In the genomic region with DNA sequence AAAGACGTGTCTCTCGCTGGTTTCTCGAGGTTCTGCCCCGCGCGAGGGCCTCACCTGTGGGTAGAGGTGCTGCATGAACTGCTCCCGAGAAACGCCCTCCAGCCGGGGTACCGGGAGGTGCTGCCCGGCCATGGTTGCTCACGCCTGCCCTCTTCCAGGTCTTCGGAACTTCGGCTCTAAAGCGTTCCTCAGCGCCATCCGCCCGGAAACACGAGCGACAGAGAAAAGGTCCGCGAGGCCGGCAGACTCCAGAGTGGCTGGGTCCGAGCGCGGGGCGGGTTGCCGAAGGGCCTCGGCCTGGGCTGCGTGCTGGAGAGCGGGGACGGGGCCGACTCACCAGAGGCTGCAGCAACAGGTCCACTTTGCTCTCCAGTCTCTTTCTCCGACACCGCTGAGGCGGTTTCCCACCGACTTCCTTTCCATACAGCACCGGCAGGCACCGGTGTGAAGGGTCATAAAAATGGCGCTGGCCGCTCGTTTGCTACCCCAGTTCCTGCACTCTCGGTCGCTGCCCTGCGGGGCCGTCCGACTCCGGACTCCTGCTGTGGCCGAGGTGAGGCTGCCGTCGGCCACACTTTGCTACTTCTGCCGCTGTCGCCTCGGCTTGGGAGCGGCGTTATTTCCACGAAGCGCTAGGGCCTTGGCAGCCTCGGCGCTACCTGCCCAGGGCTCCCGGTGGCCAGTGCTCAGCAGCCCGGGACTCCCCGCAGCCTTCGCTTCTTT, we compare ENCODE assay signal across 8 cellular contexts. TPM values are rescaled to one million over a fixed set of nuclear protein-coding genes. Genes with fewer than 3 reads are reported as not detected.
DNase-seq lines count a peak whose midpoint lies in the region; ATAC-seq and TF ChIP-seq lines count a peak whose summit lies in the region.

A gene with protein sequence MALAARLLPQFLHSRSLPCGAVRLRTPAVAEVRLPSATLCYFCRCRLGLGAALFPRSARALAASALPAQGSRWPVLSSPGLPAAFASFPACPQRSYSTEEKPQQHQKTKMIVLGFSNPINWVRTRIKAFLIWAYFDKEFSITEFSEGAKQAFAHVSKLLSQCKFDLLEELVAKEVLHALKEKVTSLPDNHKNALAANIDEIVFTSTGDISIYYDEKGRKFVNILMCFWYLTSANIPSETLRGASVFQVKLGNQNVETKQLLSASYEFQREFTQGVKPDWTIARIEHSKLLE (plus strand): TSS at position 244 of the 723 bp plus-strand sequence. CDS start 217 bp downstream, at position 461.
A gene with protein sequence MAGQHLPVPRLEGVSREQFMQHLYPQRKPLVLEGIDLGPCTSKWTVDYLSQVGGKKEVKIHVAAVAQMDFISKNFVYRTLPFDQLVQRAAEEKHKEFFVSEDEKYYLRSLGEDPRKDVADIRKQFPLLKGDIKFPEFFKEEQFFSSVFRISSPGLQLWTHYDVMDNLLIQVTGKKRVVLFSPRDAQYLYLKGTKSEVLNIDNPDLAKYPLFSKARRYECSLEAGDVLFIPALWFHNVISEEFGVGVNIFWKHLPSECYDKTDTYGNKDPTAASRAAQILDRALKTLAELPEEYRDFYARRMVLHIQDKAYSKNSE (minus strand): TSS at position 153 of the 723 bp plus-strand sequence. CDS start 21 bp downstream, at position 132.

- peaks cover 0 to 41% (median 18%) of the 10 kb centered on the region in 11 experiments; a peak in 15 of 22 replicates for H4K20me1 ChIP-seq in BLaER1 treated with 17β-estradiol and CSF1 and Interleukin-3, amounts not matched to agents 10 nM and 100 nM

- H3K36me3 ChIP-seq in BLaER1 treated with 17β-estradiol and CSF1 and Interleukin-3, amounts not matched to agents 10 nM and 100 nM: peaks cover 29 to 49% (median 34%) of the 10 kb centered on the region in 11 experiments

- no peaks in the 10 kb centered on the region for H3K27me3 ChIP-seq in BLaER1 treated with 17β-estradiol and CSF1 and Interleukin-3, amounts not matched to agents 10 nM and 100 nM

- H3K4me2 ChIP-seq in BLaER1 treated with 17β-estradiol and CSF1 and Interleukin-3, amounts not matched to agents 10 nM and 100 nM: peak within 1 kb of the TSS; percentile 92 to 99 (median 95)

- TF ChIP-seq CTCF in coronary artery (IDR thresholded peaks at IDR 0.05): no peak

- peak within 1 kb of the TSS; percentile 81 to 97 (median 90) for H3K4me3 ChIP-seq in BLaER1 treated with 17β-estradiol and CSF1 and Interleukin-3, amounts not matched to agents 10 nM and 100 nM
- peak within 1 kb of the TSS; percentile 97 for H3K4me3 ChIP-seq in coronary artery

- no peaks in the 10 kb centered on the region for H3K9me3 Mint-ChIP-seq in activated CD4-positive, alpha-beta T cell treated with anti-CD3 and anti-CD28 coated beads, Interleukin-2, amount 10 ng/mL, durations not matched to agents 24 days and 14 days

- peaks cover 31% of the 10 kb centered on the region for H3K36me3 Mint-ChIP-seq in activated CD4-positive, alpha-beta T cell treated with anti-CD3 and anti-CD28 coated beads, Interleukin-2, amount 10 ng/mL, durations not matched to agents 24 days and 14 days (ENCODE audit: low read depth)

- peaks cover 42% of the 10 kb centered on the region for H3K4me1 Mint-ChIP-seq in activated CD4-positive, alpha-beta T cell treated with anti-CD3 and anti-CD28 coated beads, Interleukin-2, amount 10 ng/mL, durations not matched to agents 24 days and 14 days

- ATAC-seq in GM19324 (IDR thresholded peaks at IDR 0.05; ENCODE audit: low FRiP score, unreplicated experiment): peak; percentile 89
- ATAC-seq in HG03460 (IDR thresholded peaks at IDR 0.05; ENCODE audit: unreplicated experiment): peak; percentile 81

- no peaks in the 10 kb centered on the region for H3K9me3 ChIP-seq in BLaER1 treated with 17β-estradiol and CSF1 and Interleukin-3, amounts not matched to agents 10 nM and 100 nM (replicated peaks in 1 of 11)

- peaks cover 31 to 47% (median 39%) of the 10 kb centered on the region in 10 experiments for H3K4me1 ChIP-seq in BLaER1 treated with 17β-estradiol and CSF1 and Interleukin-3, amounts not matched to agents 10 nM and 100 nM

- peak within 1 kb of the TSS; percentile 86 to 99 (median 95) for H3K27ac ChIP-seq in BLaER1 treated with 17β-estradiol and CSF1 and Interleukin-3, amounts not matched to agents 10 nM and 100 nM
- peak within 1 kb of the TSS; percentile 61 to 94 for H3K27ac ChIP-seq in coronary artery

- H3K9ac ChIP-seq in BLaER1 treated with 17β-estradiol and CSF1 and Interleukin-3, amounts not matched to agents 10 nM and 100 nM: peak within 1 kb of the TSS; percentile 87 to 97 (median 94)

- H3K27me3 Mint-ChIP-seq in activated CD4-positive, alpha-beta T cell treated with anti-CD3 and anti-CD28 coated beads, Interleukin-2, amount 10 ng/mL, durations not matched to agents 24 days and 14 days: no peaks in the 10 kb centered on the region

- H3K4me3 Mint-ChIP-seq in activated CD4-positive, alpha-beta T cell treated with anti-CD3 and anti-CD28 coated beads, Interleukin-2, amount 10 ng/mL, durations not matched to agents 24 days and 14 days: peak within 1 kb of the TSS; percentile 98

- DNase-seq in NCI-H526 treated with DMSO at 0.1 percent for 48 hours (lab: John Stamatoyannopoulos, UW) (peak; percentile 89), coronary artery (ENCODE audit: low spot score) (peak; percentile 84), left kidney (ENCODE audit: low read depth, low spot score) (peak; percentile 94)
- peak; percentile 94 for DNase-seq in activated CD4-positive, alpha-beta T cell treated with anti-CD3 and anti-CD28 coated beads, Interleukin-2, amount 10 ng/mL, durations not matched to agents 24 days and 14 days
- peak; percentile 80 to 85 for DNase-seq in stimulated activated CD4-positive, alpha-beta T cell treated with anti-CD3 and anti-CD28 coated beads, Interleukin-2, amount 100 ng/mL, for 24 hours

- intact Hi-C loops in activated CD4-positive, alpha-beta T cell treated with anti-CD3 and anti-CD28 coated beads, Interleukin-2, amount 10 ng/mL, durations not matched to agents 24 days and 14 days (cut with micrococcal nuclease): loop anchor here (1.0 to 5.0 kb wide), 2 partner anchors 44 to 857 kb away; a partner anchor contains a TSS

- H3K27ac Mint-ChIP-seq in activated CD4-positive, alpha-beta T cell treated with anti-CD3 and anti-CD28 coated beads, Interleukin-2, amount 10 ng/mL, durations not matched to agents 24 days and 14 days: peak within 1 kb of the TSS; percentile 96

RNA-seq across cellular contexts. Expression of the first gene that starts in this region (rescaled TPM):
- 27.9 and 29.6 TPM in 2 replicates for total RNA-seq in activated CD4-positive, alpha-beta T cell treated with anti-CD3 and anti-CD28 coated beads, Interleukin-2, amount 10 ng/mL, durations not matched to agents 24 days and 14 days

RNA-seq across cellular contexts. Expression of the second gene that starts in this region (rescaled TPM):
- 10.9 and 11.7 TPM in 2 replicates for total RNA-seq in activated CD4-positive, alpha-beta T cell treated with anti-CD3 and anti-CD28 coated beads, Interleukin-2, amount 10 ng/mL, durations not matched to agents 24 days and 14 days

Comparison
In these comparisons a context has a peak if more than half of its experiments do, and no peak if none do; other contexts are left out.
1. Peak in every context shown above with its lines: DNase-seq, ATAC-seq, H3K4me3 ChIP-seq and H3K27ac ChIP-seq.